Comparison of ENCODE assay signal across 19 cellular contexts in genomic region chr5:100824635-100825034, GRCh38.
DNase-seq lines count a peak whose midpoint lies in the region; ATAC-seq and TF ChIP-seq lines count a peak whose summit lies in the region.
"Had no signal": no experiment of that assay in that cellular context is flagged by ENCODE, and none has a peak within 500 bp of the region (broad histone marks: within the 10 kb centered on the region; RNA-seq: fewer than 3 reads in every experiment).

No MANE protein-coding gene starts in this region.

- no peak overlapping the region for H3K18ac ChIP-seq in trophoblast cell (ENCODE audit: low read length)

- no peak overlapping the region for H3K4ac ChIP-seq in trophoblast cell (ENCODE audit: low read depth, low read length)

- H3K4me3 Mint-ChIP-seq in natural killer cell, result no peak overlapping the region
- no peak overlapping the region for H3K4me3 Mint-ChIP-seq in natural killer cell treated with Interleukin-12 subunit alpha and Interleukin-12 subunit beta and Interleukin-15 and Interleukin-18, amount 100 ng/mL, for 72 hours
- no peak overlapping the region for H3K4me3 Mint-ChIP-seq in activated T-helper 2 cell treated with anti-CD3 and anti-CD28 coated beads, Interferon-gamma antibody, Interleukin-2, Interleukin-4, amounts not matched to agents 10 μg/mL and 5 μg/mL and 100 μg/mL, durations not matched to agents 14 hours and 24 hours and 36 hours (ENCODE audit: low read depth)
- H3K4me3 Mint-ChIP-seq: CD14-positive monocyte; CD4-positive, alpha-beta memory T cell; CD4-positive, CD25-positive, alpha-beta regulatory T cell had no signal

- no peaks in the 10 kb centered on the region for H3K79me2 ChIP-seq in trophoblast cell (ENCODE audit: control insufficient read depth, insufficient read depth, low read length, poor library complexity)

- H3K4me1 Mint-ChIP-seq in natural killer cell, result peaks cover 61 to 63% of the 10 kb centered on the region in 2 donors
- H3K4me1 Mint-ChIP-seq in natural killer cell treated with Interleukin-12 subunit alpha and Interleukin-12 subunit beta and Interleukin-15 and Interleukin-18, amount 100 ng/mL, for 72 hours (ENCODE audit: low read depth in 2 of 2), result peaks cover 46 to 59% of the 10 kb centered on the region in 2 donors
- H3K4me1 Mint-ChIP-seq in activated T-helper 2 cell treated with anti-CD3 and anti-CD28 coated beads, Interferon-gamma antibody, Interleukin-2, Interleukin-4, amounts not matched to agents 10 μg/mL and 5 μg/mL and 100 μg/mL, durations not matched to agents 14 hours and 24 hours and 36 hours (ENCODE audit: low read depth), result peaks cover 53% of the 10 kb centered on the region

- H3K23ac ChIP-seq in trophoblast cell (ENCODE audit: low read length), result no peak overlapping the region

- intact Hi-C loops in natural killer cell (cut with micrococcal nuclease) (no loop called here), body of pancreas (cut with DNase I) (no loop called here)
- intact Hi-C loops in activated T-helper 2 cell treated with anti-CD3 and anti-CD28 coated beads, Interferon-gamma antibody, Interleukin-2, Interleukin-4, amounts not matched to agents 10 μg/mL and 5 μg/mL and 100 μg/mL, durations not matched to agents 14 hours and 24 hours and 36 hours (cut with micrococcal nuclease), result no loop called here

- peak overlapping the region; percentile 22 for H2BK120ac ChIP-seq in trophoblast cell (ENCODE audit: insufficient read depth, low read length, poor library complexity)

- H4K12ac ChIP-seq in trophoblast cell (ENCODE audit: low read depth, low read length), result no peak overlapping the region

- H3K9ac ChIP-seq in trophoblast cell (ENCODE audit: low read length), result no peak overlapping the region
- H3K9ac ChIP-seq: BLaER1 had no signal

- no peak for ATAC-seq in natural killer cell
- ATAC-seq in natural killer cell treated with Interleukin-12 subunit alpha and Interleukin-12 subunit beta and Interleukin-15 and Interleukin-18, amount 100 ng/mL, for 72 hours, result no peak
- ATAC-seq in body of pancreas, result no peak
- ATAC-seq: A549 had no signal

- no peak overlapping the region for H4K8ac ChIP-seq in trophoblast cell (ENCODE audit: low read depth, low read length)

- DNase-seq in natural killer cell (no peak), trophoblast cell (no peak), body of pancreas (no peak), AG08396 (ENCODE audit: low spot score) (no peak)
- DNase-seq in natural killer cell treated with Interleukin-12 subunit alpha and Interleukin-12 subunit beta and Interleukin-15 and Interleukin-18, amount 100 ng/mL, for 72 hours (ENCODE audit: low spot score), result no peak
- no peak for DNase-seq in activated T-helper 2 cell treated with anti-CD3 and anti-CD28 coated beads, Interferon-gamma antibody, Interleukin-2, Interleukin-4, amounts not matched to agents 10 μg/mL and 5 μg/mL and 100 μg/mL, durations not matched to agents 14 hours and 24 hours and 36 hours (ENCODE audit: low spot score)
- no peak for DNase-seq in activated CD4-positive, CD25-positive, alpha-beta regulatory T cell (lab: John Stamatoyannopoulos, UW)
- DNase-seq: BE2C; C1 segment of cervical spinal cord; CD4-positive, alpha-beta memory T cell; CD4-positive, CD25-positive, alpha-beta regulatory T cell; CD8-positive, alpha-beta memory T cell; COR-L47; DMS79 treated with DMSO at 0.1 percent for 48 hours; GF-D8 had no signal

- H3K4me3 ChIP-seq in trophoblast cell (ENCODE audit: low read depth, low read length) (no peak overlapping the region), body of pancreas (no peak overlapping the region)
- H3K4me3 ChIP-seq: A549, BLaER1 had no signal

- H3K27ac Mint-ChIP-seq in natural killer cell, result peak overlapping the region; percentile 13 to 36
- peak overlapping the region in 1 of 2 donors; percentile 0 for H3K27ac Mint-ChIP-seq in natural killer cell treated with Interleukin-12 subunit alpha and Interleukin-12 subunit beta and Interleukin-15 and Interleukin-18, amount 100 ng/mL, for 72 hours
- H3K27ac Mint-ChIP-seq in activated T-helper 2 cell treated with anti-CD3 and anti-CD28 coated beads, Interferon-gamma antibody, Interleukin-2, Interleukin-4, amounts not matched to agents 10 μg/mL and 5 μg/mL and 100 μg/mL, durations not matched to agents 14 hours and 24 hours and 36 hours, result peak overlapping the region; percentile 30

- H3K36me3 Mint-ChIP-seq in natural killer cell, result no peaks in the 10 kb centered on the region
- H3K36me3 Mint-ChIP-seq in natural killer cell treated with Interleukin-12 subunit alpha and Interleukin-12 subunit beta and Interleukin-15 and Interleukin-18, amount 100 ng/mL, for 72 hours, result peaks cover 19% of the 10 kb centered on the region
- H3K36me3 Mint-ChIP-seq in activated T-helper 2 cell treated with anti-CD3 and anti-CD28 coated beads, Interferon-gamma antibody, Interleukin-2, Interleukin-4, amounts not matched to agents 10 μg/mL and 5 μg/mL and 100 μg/mL, durations not matched to agents 14 hours and 24 hours and 36 hours (ENCODE audit: low read depth), result peaks cover 64% of the 10 kb centered on the region

- no peak overlapping the region for H3K4me2 ChIP-seq in trophoblast cell (ENCODE audit: low read length)
- H3K4me2 ChIP-seq: A549, BLaER1 had no signal

- no peak for TF ChIP-seq CTCF in natural killer cell (IDR thresholded peaks at IDR 0.05)
- no peak for TF ChIP-seq CTCF in body of pancreas (IDR thresholded peaks at IDR 0.05)

- H2AK5ac ChIP-seq in trophoblast cell (ENCODE audit: low read length), result no peak overlapping the region

- H3K36me3 ChIP-seq in trophoblast cell (ENCODE audit: control insufficient read depth in 1 of 2, insufficient read depth in 2 of 2, low read length in 2 of 2) (no peaks in the 10 kb centered on the region), body of pancreas (replicated peaks in 1 of 2; ENCODE audit: insufficient read depth in 1 of 2, low read depth in 2 of 2) (no peaks in the 10 kb centered on the region)
- H3K36me3 ChIP-seq: BE2C had no signal

- no peak overlapping the region for H4K91ac ChIP-seq in trophoblast cell (ENCODE audit: low read depth, low read length)

- no peaks in the 10 kb centered on the region for H3K27me3 ChIP-seq in trophoblast cell (ENCODE audit: insufficient read depth, low read length)
- no peaks in the 10 kb centered on the region for H3K27me3 ChIP-seq in body of pancreas
- H3K27me3 ChIP-seq: BE2C, BLaER1 had no signal

- peak overlapping the region; percentile 80 for H2BK12ac ChIP-seq in trophoblast cell (ENCODE audit: low read length)

- H3K27me3 Mint-ChIP-seq in natural killer cell (ENCODE audit: low read depth in 2 of 2), result no peaks in the 10 kb centered on the region
- H3K27me3 Mint-ChIP-seq in natural killer cell treated with Interleukin-12 subunit alpha and Interleukin-12 subunit beta and Interleukin-15 and Interleukin-18, amount 100 ng/mL, for 72 hours, result no peaks in the 10 kb centered on the region
- no peaks in the 10 kb centered on the region for H3K27me3 Mint-ChIP-seq in activated T-helper 2 cell treated with anti-CD3 and anti-CD28 coated beads, Interferon-gamma antibody, Interleukin-2, Interleukin-4, amounts not matched to agents 10 μg/mL and 5 μg/mL and 100 μg/mL, durations not matched to agents 14 hours and 24 hours and 36 hours (ENCODE audit: low read depth)
- H3K27me3 Mint-ChIP-seq: CD4-positive, alpha-beta memory T cell; CD4-positive, CD25-positive, alpha-beta regulatory T cell; CD8-positive, alpha-beta memory T cell had no signal

- no peak overlapping the region for H3K14ac ChIP-seq in trophoblast cell (ENCODE audit: low read length)

- H2BK5ac ChIP-seq in trophoblast cell (ENCODE audit: low read depth, low read length, poor library complexity), result no peak overlapping the region

- peaks cover 6% of the 10 kb centered on the region for H3K79me1 ChIP-seq in trophoblast cell (ENCODE audit: low read length)

- H3K9me3 Mint-ChIP-seq in natural killer cell, result no peaks in the 10 kb centered on the region
- no peaks in the 10 kb centered on the region for H3K9me3 Mint-ChIP-seq in natural killer cell treated with Interleukin-12 subunit alpha and Interleukin-12 subunit beta and Interleukin-15 and Interleukin-18, amount 100 ng/mL, for 72 hours
- no peaks in the 10 kb centered on the region for H3K9me3 Mint-ChIP-seq in activated T-helper 2 cell treated with anti-CD3 and anti-CD28 coated beads, Interferon-gamma antibody, Interleukin-2, Interleukin-4, amounts not matched to agents 10 μg/mL and 5 μg/mL and 100 μg/mL, durations not matched to agents 14 hours and 24 hours and 36 hours
- H3K9me3 Mint-ChIP-seq: CD14-positive monocyte; CD4-positive, CD25-positive, alpha-beta regulatory T cell; CD8-positive, alpha-beta memory T cell had no signal

- no peak overlapping the region for H2AFZ ChIP-seq in trophoblast cell (ENCODE audit: insufficient read depth, low read length, poor library complexity)

- no peaks in the 10 kb centered on the region for H3K9me3 ChIP-seq in trophoblast cell (ENCODE audit: insufficient read depth, low read depth, low read length)
- no peaks in the 10 kb centered on the region for H3K9me3 ChIP-seq in body of pancreas
- H3K9me3 ChIP-seq: A549, BE2C, BLaER1 had no signal

- H3K4me1 ChIP-seq in trophoblast cell (ENCODE audit: control insufficient read depth in 1 of 2, insufficient read depth in 2 of 2, low read length in 2 of 2), result peaks cover 2 to 8% of the 10 kb centered on the region in 2 experiments
- H3K4me1 ChIP-seq in body of pancreas, result no peaks in the 10 kb centered on the region
- H3K4me1 ChIP-seq: BE2C had no signal

- H3K27ac ChIP-seq in trophoblast cell (ENCODE audit: low read depth, low read length) (no peak overlapping the region), body of pancreas (no peak overlapping the region)
- H3K27ac ChIP-seq: 22Rv1, A549, BLaER1 had no signal

- no peak for TF ChIP-seq POLR2A in body of pancreas (IDR thresholded peaks at IDR 0.05)
